In genomic region chr16:83898463-83899271, GRCh38 we compare ENCODE assay signal across 8 cellular contexts. TPM values are rescaled to one million over a fixed set of nuclear protein-coding genes. Genes with fewer than 3 reads are reported as not detected.
A peak's percentile ranks its signal among the peaks of the same experiment; 100 is the strongest.
DNase-seq lines count a peak whose midpoint lies in the region; ATAC-seq and TF ChIP-seq lines count a peak whose summit lies in the region.

TSS of gene MLYCD (plus strand) at chr16:83899115. CDS start at chr16:83899145, 30 bp downstream.

- H3K4me3 ChIP-seq in lower leg skin (ENCODE audit: low read depth, poor library complexity, severe bottlenecking), result peak within 1 kb of the TSS; percentile 64

- DNase-seq in AG08396 (ENCODE audit: low spot score) (peak; percentile 97), NCI-H510A (lab: John Stamatoyannopoulos, UW) (peak; percentile 73), dermis microvascular lymphatic vessel endothelial cell (ENCODE audit: low read depth in 2 of 2) (peak; percentile 36 to 82), lower leg skin (ENCODE audit: low spot score in 2 of 2) (peak; percentile 60 to 95)
- DNase-seq in activated CD4-positive, alpha-beta T cell treated with anti-CD3 and anti-CD28 coated beads, Interleukin-2, amount 50 U/mL, for 4 hours, result peak; percentile 42 to 54
- DNase-seq in stimulated activated CD4-positive, alpha-beta T cell treated with anti-CD3 and anti-CD28 coated beads, Interleukin-4, amount 100 ng/mL, for 4 hours, result peak; percentile 61 to 72

- TF ChIP-seq CTCF in lower leg skin (IDR thresholded peaks at IDR 0.05), result no peak

- intact Hi-C loops in lower leg skin (cut with DNase I; ENCODE audit: low total_unique reads), result no loop called here

- 6 to 15% methylated on average over 18 to 34 of the region's 69 CpGs for WGBS in lower leg skin, 2 donors

- peak; percentile 79 for ATAC-seq in GM18861 (IDR thresholded peaks at IDR 0.05; ENCODE audit: unreplicated experiment)
- ATAC-seq in HG03064 (IDR thresholded peaks at IDR 0.05; ENCODE audit: low read depth, unreplicated experiment), result peak; percentile 91

- TF ChIP-seq POLR2A in lower leg skin (IDR thresholded peaks at IDR 0.05), result no peak

RNA-seq across cellular contexts. Expression of gene MLYCD, which starts in this region (rescaled TPM):
- total RNA-seq in dermis microvascular lymphatic vessel endothelial cell, result 1.7 and 2.9 TPM in 2 replicates
- total RNA-seq in lower leg skin, result 1 to 10 TPM; 3.8 to 8.8 (median 5.2) TPM

Comparison
In these comparisons a context has a peak if more than half of its experiments do, and no peak if none do; other contexts are left out.
1. Peak in every context shown above with its lines: DNase-seq, ATAC-seq and H3K4me3 ChIP-seq.